In genomic region chr17:45759761-45760160, GRCh38 we compare ENCODE assay signal across 1 cellular context.
TF ChIP-seq lines count a peak whose summit lies in the region.

No MANE protein-coding gene starts in this region.

TF ChIP-seq in K562, 482 proteins besides CTCF, POLR2A, EP300 and RAD21 (continued from another document):
- TF ChIP-seq MLX (CRISPR knock-in tag; conservative IDR thresholded peaks at IDR 0.05) (no peak), RBM34 (IDR thresholded peaks at IDR 0.05; ENCODE audit: borderline replicate concordance, insufficient read depth, low read length) (no peak), POLR2H (tag; IDR thresholded peaks at IDR 0.05; ENCODE audit: low read depth) (no peak)
